15 cellular contexts compared by ENCODE assay signal in genomic region chr3:12968541-12968940, GRCh38.
DNase-seq lines count a peak whose midpoint lies in the region; ATAC-seq and TF ChIP-seq lines count a peak whose summit lies in the region.
"Had no signal": no experiment of that assay in that cellular context is flagged by ENCODE, and none has a peak within 500 bp of the region (broad histone marks: within the 10 kb centered on the region; RNA-seq: fewer than 3 reads in every experiment).

No MANE protein-coding gene starts in this region.

- H3K27ac ChIP-seq in cardiac muscle cell = peak overlapping the region; percentile 69
- no peak overlapping the region for H3K27ac ChIP-seq in uterus
- H3K27ac ChIP-seq: SK-N-MC, upper lobe of right lung had no signal

- H3K36me3 ChIP-seq in cardiac muscle cell (no peaks in the 10 kb centered on the region), uterus (no peaks in the 10 kb centered on the region)
- H3K36me3 ChIP-seq: adrenal gland, BE2C, upper lobe of right lung had no signal

- H3K4me3 Mint-ChIP-seq in activated naive CD8-positive, alpha-beta T cell treated with anti-CD3 and anti-CD28 coated beads, Interleukin-2, amount 50 U/mL, for 24 hours = peak overlapping the region; percentile 76
- peak overlapping the region; percentile 71 for H3K4me3 Mint-ChIP-seq in mesothelial cell of epicardium

- DNase-seq in cardiac muscle cell (ENCODE audit: low read depth in 1 of 2, low spot score in 1 of 2) = no peak
- no peak for DNase-seq in left ventricle myocardium superior
- DNase-seq in activated naive CD8-positive, alpha-beta T cell treated with anti-CD3 and anti-CD28 coated beads, Interleukin-2, amount 50 U/mL, for 24 hours = no peak
- DNase-seq in mesothelial cell of epicardium (ENCODE audit: low spot score in 2 of 2, unreplicated experiment in 2 of 2) = no peak
- no peak for DNase-seq in uterus
- DNase-seq: activated CD4-positive, alpha-beta T cell treated with anti-CD3 and anti-CD28 coated beads for 48 hours; BE2C; effector CD4-positive, alpha-beta T cell; mammary epithelial cell; upper lobe of right lung had no signal

- H3K9me3 Mint-ChIP-seq in activated naive CD8-positive, alpha-beta T cell treated with anti-CD3 and anti-CD28 coated beads, Interleukin-2, amount 50 U/mL, for 24 hours = no peaks in the 10 kb centered on the region
- H3K9me3 Mint-ChIP-seq in mesothelial cell of epicardium = no peaks in the 10 kb centered on the region

- peaks cover 34% of the 10 kb centered on the region for H3K4me1 ChIP-seq in cardiac muscle cell (ENCODE audit: low read depth)
- peaks cover 0 to 13% of the 10 kb centered on the region in 2 donors for H3K4me1 ChIP-seq in uterus

- H3K27me3 ChIP-seq in cardiac muscle cell (no peaks in the 10 kb centered on the region), uterus (no peaks in the 10 kb centered on the region)
- H3K27me3 ChIP-seq: adrenal gland, BE2C, upper lobe of right lung had no signal

- H3K27me3 Mint-ChIP-seq in activated naive CD8-positive, alpha-beta T cell treated with anti-CD3 and anti-CD28 coated beads, Interleukin-2, amount 50 U/mL, for 24 hours = no peaks in the 10 kb centered on the region
- no peaks in the 10 kb centered on the region for H3K27me3 Mint-ChIP-seq in mesothelial cell of epicardium (ENCODE audit: low read depth)

- peaks cover 55% of the 10 kb centered on the region for H3K4me1 Mint-ChIP-seq in activated naive CD8-positive, alpha-beta T cell treated with anti-CD3 and anti-CD28 coated beads, Interleukin-2, amount 50 U/mL, for 24 hours
- H3K4me1 Mint-ChIP-seq in mesothelial cell of epicardium = peaks cover 42% of the 10 kb centered on the region

- H3K4me3 ChIP-seq in cardiac muscle cell (no peak overlapping the region), uterus (no peak overlapping the region)

- TF ChIP-seq POLR2A in uterus (IDR thresholded peaks at IDR 0.05) = no peak

- TF ChIP-seq CTCF in cardiac muscle cell (IDR thresholded peaks at IDR 0.05; ENCODE audit: low read depth, low read length) (no peak), mesothelial cell of epicardium (IDR thresholded peaks at IDR 0.05; ENCODE audit: unreplicated experiment) (no peak), uterus (IDR thresholded peaks at IDR 0.05) (no peak)

- no peaks in the 10 kb centered on the region for H3K36me3 Mint-ChIP-seq in activated naive CD8-positive, alpha-beta T cell treated with anti-CD3 and anti-CD28 coated beads, Interleukin-2, amount 50 U/mL, for 24 hours (ENCODE audit: low read depth)
- H3K36me3 Mint-ChIP-seq in mesothelial cell of epicardium = no peaks in the 10 kb centered on the region

- ATAC-seq in left ventricle myocardium superior (no peak), HG02571 (IDR thresholded peaks at IDR 0.05; ENCODE audit: unreplicated experiment) (no peak), GM19395 (IDR thresholded peaks at IDR 0.05; ENCODE audit: unreplicated experiment) (no peak), esophagus mucosa (no peak)
- ATAC-seq in activated naive CD8-positive, alpha-beta T cell treated with anti-CD3 and anti-CD28 coated beads, Interleukin-2, amount 50 U/mL, for 24 hours = no peak

- H3K27ac Mint-ChIP-seq in activated naive CD8-positive, alpha-beta T cell treated with anti-CD3 and anti-CD28 coated beads, Interleukin-2, amount 50 U/mL, for 24 hours = peak overlapping the region; percentile 42
- no peak overlapping the region for H3K27ac Mint-ChIP-seq in mesothelial cell of epicardium

- H3K9me3 ChIP-seq in cardiac muscle cell (ENCODE audit: low read depth) (no peaks in the 10 kb centered on the region), uterus (no peaks in the 10 kb centered on the region)
- H3K9me3 ChIP-seq: adrenal gland, BE2C, upper lobe of right lung had no signal

- intact Hi-C loops in left ventricle myocardium superior (cut with micrococcal nuclease) = no loop called here
- intact Hi-C loops in uterus (cut with DNase I; ENCODE audit: low total_unique reads) = no loop called here
